37 cellular contexts compared by ENCODE assay signal in genomic region chr4:56633486-56633885, GRCh38. TPM values are rescaled to one million over a fixed set of nuclear protein-coding genes. Genes with fewer than 3 reads are reported as not detected.
"Had no signal": no experiment of that assay in that cellular context is flagged by ENCODE, and none has a peak within 500 bp of the region (broad histone marks: within the 10 kb centered on the region; RNA-seq: fewer than 3 reads in every experiment).

No MANE protein-coding gene starts in this region.

- H3K27ac Mint-ChIP-seq: activated B cell treated with CpG ODN at 0.5 μM for 24 hours; activated CD4-positive, alpha-beta memory T cell treated with anti-CD3 and anti-CD28 coated beads for 36 hours; activated CD4-positive, alpha-beta T cell treated with anti-CD3 and anti-CD28 coated beads for 36 hours; activated CD4-positive, alpha-beta T cell treated with anti-CD3 and anti-CD28 coated beads, Interleukin-2, amount 10 ng/mL, durations not matched to agents 24 days and 14 days; activated CD8-positive, alpha-beta memory T cell treated with anti-CD3 and anti-CD28 coated beads, Interleukin-2, amount 10 ng/mL, durations not matched to agents 7 days and 5 days; activated CD8-positive, alpha-beta T cell treated with anti-CD3 and anti-CD28 coated beads, Interleukin-2, amount 10 ng/mL, durations not matched to agents 7 days and 5 days; activated naive CD4-positive, alpha-beta T cell treated with anti-CD3 and anti-CD28 coated beads for 36 hours; activated naive CD4-positive, alpha-beta T cell treated with anti-CD3 and anti-CD28 coated beads, Interleukin-2, amount 50 U/mL, for 24 hours; activated naive CD8-positive, alpha-beta T cell treated with anti-CD3 and anti-CD28 coated beads, Interleukin-2, amount 50 U/mL, for 24 hours; activated T-helper 1 cell treated with anti-CD3 and anti-CD28 coated beads, Interleukin-12 subunit alpha, Interleukin-12 subunit beta, Interleukin-2, Interleukin-4 antibody, amounts not matched to agents 30 ng/mL and 10 ng/mL and 1 ng/mL, durations not matched to agents 14 hours and 24 hours and 36 hours; activated T-helper 2 cell treated with anti-CD3 and anti-CD28 coated beads, Interferon-gamma antibody, Interleukin-2, Interleukin-4, amounts not matched to agents 10 μg/mL and 5 μg/mL and 100 μg/mL, durations not matched to agents 14 hours and 24 hours and 36 hours; T-helper 17 cell; T-helper 2 cell treated with Interferon-gamma antibody and Interleukin-4, amounts not matched to agents 5 μg/mL and 100 μg/mL, for 36 hours had no signal

- H3K36me3 Mint-ChIP-seq: activated CD4-positive, alpha-beta memory T cell treated with anti-CD3 and anti-CD28 coated beads for 36 hours; activated naive CD4-positive, alpha-beta T cell treated with anti-CD3 and anti-CD28 coated beads, Interleukin-2, amount 50 U/mL, for 24 hours; activated naive CD8-positive, alpha-beta T cell treated with anti-CD3 and anti-CD28 coated beads for 36 hours had no signal

- H3K4me3 Mint-ChIP-seq: activated B cell treated with CpG ODN at 0.5 μM for 24 hours; activated CD4-positive, alpha-beta memory T cell treated with anti-CD3 and anti-CD28 coated beads for 36 hours; activated CD4-positive, alpha-beta T cell treated with anti-CD3 and anti-CD28 coated beads for 36 hours; activated CD4-positive, alpha-beta T cell treated with anti-CD3 and anti-CD28 coated beads, Interleukin-2, amount 10 ng/mL, durations not matched to agents 24 days and 14 days; activated CD8-positive, alpha-beta memory T cell treated with anti-CD3 and anti-CD28 coated beads, Interleukin-2, amount 10 ng/mL, durations not matched to agents 7 days and 5 days; activated CD8-positive, alpha-beta T cell treated with anti-CD3 and anti-CD28 coated beads, Interleukin-2, amount 10 ng/mL, durations not matched to agents 7 days and 5 days; activated naive CD4-positive, alpha-beta T cell treated with anti-CD3 and anti-CD28 coated beads for 36 hours; activated naive CD4-positive, alpha-beta T cell treated with anti-CD3 and anti-CD28 coated beads, Interleukin-2, amount 50 U/mL, for 24 hours; activated naive CD8-positive, alpha-beta T cell treated with anti-CD3 and anti-CD28 coated beads for 36 hours; activated naive CD8-positive, alpha-beta T cell treated with anti-CD3 and anti-CD28 coated beads, Interleukin-2, amount 50 U/mL, for 24 hours; activated T-helper 1 cell treated with anti-CD3 and anti-CD28 coated beads, Interleukin-12 subunit alpha, Interleukin-12 subunit beta, Interleukin-2, Interleukin-4 antibody, amounts not matched to agents 30 ng/mL and 10 ng/mL and 1 ng/mL, durations not matched to agents 14 hours and 24 hours and 36 hours; T-helper 17 cell; T-helper 2 cell treated with Interferon-gamma antibody and Interleukin-4, amounts not matched to agents 5 μg/mL and 100 μg/mL, for 36 hours had no signal

- H3K27me3 Mint-ChIP-seq: activated CD4-positive, alpha-beta T cell treated with anti-CD3 and anti-CD28 coated beads for 36 hours; activated CD8-positive, alpha-beta memory T cell treated with anti-CD3 and anti-CD28 coated beads, Interleukin-2, amount 10 ng/mL, durations not matched to agents 7 days and 5 days; activated naive CD4-positive, alpha-beta T cell treated with anti-CD3 and anti-CD28 coated beads, Interleukin-2, amount 50 U/mL, for 24 hours; activated naive CD8-positive, alpha-beta T cell treated with anti-CD3 and anti-CD28 coated beads for 36 hours; activated naive CD8-positive, alpha-beta T cell treated with anti-CD3 and anti-CD28 coated beads, Interleukin-2, amount 50 U/mL, for 24 hours had no signal

- H3K27ac ChIP-seq: adrenal gland, body of pancreas, breast epithelium, cardiac muscle cell, colonic mucosa, esophagus muscularis mucosa, gastroesophageal sphincter, heart right ventricle, WERI-Rb-1 had no signal

- DNase-seq: activated B cell treated with CpG ODN at 0.5 μM for 24 hours; activated CD4-positive, alpha-beta memory T cell treated with anti-CD3 and anti-CD28 coated beads for 36 hours; activated CD4-positive, alpha-beta T cell treated with anti-CD3 and anti-CD28 coated beads for 36 hours; activated CD4-positive, alpha-beta T cell treated with anti-CD3 and anti-CD28 coated beads, Interleukin-2, amount 10 ng/mL, durations not matched to agents 24 days and 14 days; activated CD8-positive, alpha-beta memory T cell treated with anti-CD3 and anti-CD28 coated beads, Interleukin-2, amount 10 ng/mL, durations not matched to agents 7 days and 5 days; activated CD8-positive, alpha-beta memory T cell treated with anti-CD3 and anti-CD28 coated beads, Interleukin-2, amount 50 U/mL, for 4 hours; activated CD8-positive, alpha-beta T cell treated with anti-CD3 and anti-CD28 coated beads, Interleukin-2, amount 10 ng/mL, durations not matched to agents 7 days and 5 days; activated effector memory CD4-positive, alpha-beta T cell treated with anti-CD3 and anti-CD28 coated beads, Interleukin-2, amount 50 U/mL, for 16 hours; activated naive CD4-positive, alpha-beta T cell treated with anti-CD3 and anti-CD28 coated beads for 36 hours; activated naive CD8-positive, alpha-beta T cell treated with anti-CD3 and anti-CD28 coated beads for 36 hours; activated naive CD8-positive, alpha-beta T cell treated with anti-CD3 and anti-CD28 coated beads, Interleukin-2, amount 50 U/mL, for 24 hours; activated T-cell treated with anti-CD3 and anti-CD28 coated beads, Interleukin-2, amount 50 U/mL, for 1 hour; activated T-cell treated with anti-CD3 and anti-CD28 coated beads, Interleukin-2, amount 50 U/mL, for 48 hours; amygdala; aorta; body of pancreas; central memory CD4-positive, alpha-beta T cell; cerebellar nuclear complex; colonic mucosa; effector CD8-positive, alpha-beta T cell; foreskin melanocyte; heart right ventricle; T-helper 1 cell; T-helper 17 cell; T1000; WERI-Rb-1 had no signal

- ATAC-seq: activated CD4-positive, alpha-beta T cell treated with anti-CD3 and anti-CD28 coated beads for 36 hours; activated CD4-positive, CD25-positive, alpha-beta regulatory T cell treated with anti-CD3 and anti-CD28 coated beads, Interleukin-2, amount 50 U/mL, for 24 hours; activated CD8-positive, alpha-beta memory T cell treated with anti-CD3 and anti-CD28 coated beads, Interleukin-2, amount 10 ng/mL, durations not matched to agents 7 days and 5 days; activated CD8-positive, alpha-beta T cell treated with anti-CD3 and anti-CD28 coated beads, Interleukin-2, amount 10 ng/mL, durations not matched to agents 7 days and 5 days; activated naive CD8-positive, alpha-beta T cell treated with anti-CD3 and anti-CD28 coated beads, Interleukin-2, amount 50 U/mL, for 24 hours; body of pancreas; gastroesophageal sphincter; heart right ventricle; T-helper 17 cell had no signal

- H3K4me1 Mint-ChIP-seq: activated B cell treated with CpG ODN at 0.5 μM for 24 hours; activated naive CD4-positive, alpha-beta T cell treated with anti-CD3 and anti-CD28 coated beads, Interleukin-2, amount 50 U/mL, for 24 hours; activated naive CD8-positive, alpha-beta T cell treated with anti-CD3 and anti-CD28 coated beads for 36 hours; T-helper 17 cell had no signal

- H3K4me3 ChIP-seq: adrenal gland, body of pancreas, breast epithelium, cardiac muscle cell, colonic mucosa, esophagus muscularis mucosa, gastroesophageal sphincter, heart right ventricle had no signal

- H3K4me1 ChIP-seq: adrenal gland, body of pancreas, breast epithelium, colonic mucosa, esophagus muscularis mucosa, gastroesophageal sphincter, heart right ventricle had no signal

- H3K9me3 ChIP-seq: adrenal gland, body of pancreas, breast epithelium, colonic mucosa, esophagus muscularis mucosa, gastroesophageal sphincter had no signal

- H3K27me3 ChIP-seq: adrenal gland, body of pancreas, breast epithelium, cardiac muscle cell, colonic mucosa, esophagus muscularis mucosa, gastroesophageal sphincter had no signal

- H3K9me3 Mint-ChIP-seq: activated B cell treated with CpG ODN at 0.5 μM for 24 hours; activated CD4-positive, alpha-beta memory T cell treated with anti-CD3 and anti-CD28 coated beads for 36 hours; activated naive CD8-positive, alpha-beta T cell treated with anti-CD3 and anti-CD28 coated beads for 36 hours had no signal

- H3K36me3 ChIP-seq: adrenal gland, breast epithelium, cardiac muscle cell, colonic mucosa, esophagus muscularis mucosa, gastroesophageal sphincter, heart right ventricle, WERI-Rb-1 had no signal

RNA-seq across cellular contexts. Expression of gene HOPX, which starts 47.6 kb away (rescaled TPM):
- total RNA-seq: epithelial cell of proximal tubule had no signal
